10 cellular contexts compared by ENCODE assay signal in the genomic region with DNA sequence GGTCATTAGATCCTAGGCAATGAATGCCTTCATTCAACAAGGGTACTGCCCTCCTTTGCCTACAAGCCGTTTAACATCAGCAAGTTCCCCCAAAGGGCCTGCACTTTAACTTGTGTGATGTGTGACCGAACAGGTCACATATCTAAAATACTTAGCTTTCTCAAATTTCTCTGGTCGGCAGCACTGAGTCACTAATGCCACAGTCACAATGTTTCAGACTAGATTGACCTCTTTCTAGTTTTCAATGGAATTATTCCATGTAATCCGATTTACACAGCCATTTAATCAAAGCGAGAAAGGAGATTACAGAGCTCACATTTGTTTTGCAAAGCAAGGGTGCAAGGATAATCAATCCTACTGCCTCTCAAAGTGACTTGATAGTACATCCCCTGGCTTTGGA. TPM values are rescaled to one million over a fixed set of nuclear protein-coding genes. Genes with fewer than 3 reads are reported as not detected.
A peak's percentile ranks its signal among the peaks of the same experiment; 100 is the strongest.
DNase-seq lines count a peak whose midpoint lies in the region; ATAC-seq and TF ChIP-seq lines count a peak whose summit lies in the region.
"Had no signal": no experiment of that assay in that cellular context is flagged by ENCODE, and none has a peak within 500 bp of the region (broad histone marks: within the 10 kb centered on the region; RNA-seq: fewer than 3 reads in every experiment).

No MANE protein-coding gene starts in this region.

- H3K4me1 ChIP-seq in Peyer's patch, result peaks cover 0 to 20% (median 0%) of the 10 kb centered on the region in 4 donors
- H3K4me1 ChIP-seq in prostate gland (replicated peaks), result no peaks in the 10 kb centered on the region

- no peak for TF ChIP-seq CTCF in Peyer's patch (IDR thresholded peaks at IDR 0.05)
- TF ChIP-seq CTCF in fibroblast of pulmonary artery (IDR thresholded peaks at IDR 0.05; ENCODE audit: low read length, missing control alignments), result no peak
- TF ChIP-seq CTCF in prostate gland (IDR thresholded peaks at IDR 0.05), result no peak
- no peak for TF ChIP-seq CTCF in GM13976 (IDR thresholded peaks at IDR 0.05; ENCODE audit: borderline replicate concordance, control extremely low read depth, extremely low read depth, insufficient read depth, missing control alignments)

- H3K27ac ChIP-seq in Peyer's patch, result peak overlapping the region in 2 of 4 donors; percentile 48 to 83
- H3K27ac ChIP-seq in prostate gland, result peak overlapping the region; percentile 1 to 74

- DNase-seq in D341Med (ENCODE audit: low spot score) (peak; percentile 22), Peyer's patch (no peak), fibroblast of pulmonary artery (ENCODE audit: low read depth) (no peak), prostate gland (ENCODE audit: low spot score) (no peak), GM13976 (ENCODE audit: low spot score) (no peak), posterior cingulate gyrus (no peak)
- DNase-seq: T-helper 17 cell had no signal

- ATAC-seq in HG02798 (IDR thresholded peaks at IDR 0.05; ENCODE audit: poor library complexity, unreplicated experiment) (no peak), GM18505 (IDR thresholded peaks at IDR 0.05; ENCODE audit: unreplicated experiment) (no peak)
- ATAC-seq: body of pancreas, T-helper 17 cell had no signal

- TF ChIP-seq POLR2A in Peyer's patch (IDR thresholded peaks at IDR 0.05) (no peak), prostate gland (IDR thresholded peaks at IDR 0.05) (no peak), GM18505 (IDR thresholded peaks at IDR 0.05; ENCODE audit: borderline replicate concordance, extremely low read depth, insufficient read depth, insufficient read length) (no peak)

- WGBS in prostate gland, result 46% methylated on average over 5 of the region's 5 CpGs

- H3K27me3 ChIP-seq in Peyer's patch (no peaks in the 10 kb centered on the region), prostate gland (replicated peaks; ENCODE audit: insufficient read depth) (no peaks in the 10 kb centered on the region)
- H3K27me3 ChIP-seq: body of pancreas had no signal

- no peaks in the 10 kb centered on the region for H3K9me3 ChIP-seq in Peyer's patch
- no peaks in the 10 kb centered on the region for H3K9me3 ChIP-seq in prostate gland
- H3K9me3 ChIP-seq: body of pancreas had no signal

- in situ Hi-C loops in GM13976 (cut with MboI; ENCODE audit: low sequenced_read_pairs, unreplicated experiment), result no loop called here

- intact Hi-C loops in prostate gland (cut with DNase I), result loop anchor here (5.0 to 10.0 kb wide), 2 partner anchors 313 to 426 kb away; no protein-coding TSS in a partner anchor
- intact Hi-C loops in posterior cingulate gyrus (cut with DNase I), result loop anchor here (10.0 kb wide), 1 partner anchor 433 kb away; a partner anchor contains a TSS

- no peaks in the 10 kb centered on the region for H3K36me3 ChIP-seq in Peyer's patch
- no peaks in the 10 kb centered on the region for H3K36me3 ChIP-seq in prostate gland

- H3K4me3 ChIP-seq in Peyer's patch, result peak overlapping the region; percentile 34 to 77 (median 57)
- H3K4me3 ChIP-seq in fibroblast of pulmonary artery (replicated peaks; ENCODE audit: low read depth, low read length), result peak overlapping the region; percentile 84
- peak overlapping the region; percentile 48 to 51 for H3K4me3 ChIP-seq in prostate gland

RNA-seq across cellular contexts. Expression of a gene that starts 2.0 kb away (rescaled TPM):
- total RNA-seq in Peyer's patch, result 10 to 100 TPM in 2 of 4 donors, 1 to 10 TPM in 2; 5.2 to 29.7 (median 9.3) TPM
- total RNA-seq in prostate gland, result 10 to 100 TPM; 21.0 to 23.2 TPM
